Comparison of ENCODE assay signal across 1 cellular context in genomic region chr12:96365604-96366230, GRCh38.
TF ChIP-seq lines count a peak whose summit lies in the region.

No MANE protein-coding gene starts in this region.

TF ChIP-seq in HepG2, 621 proteins besides CTCF, POLR2A, EP300 and RAD21:
- TF ChIP-seq THRA (CRISPR knock-in tag; IDR thresholded peaks at IDR 0.05; ENCODE audit: borderline replicate concordance) (no peak), ZNF563 (CRISPR knock-in tag; IDR thresholded peaks at IDR 0.05) (no peak), ZNF333 (CRISPR knock-in tag; IDR thresholded peaks at IDR 0.05; ENCODE audit: borderline replicate concordance) (no peak), ZNF121 (CRISPR knock-in tag; IDR thresholded peaks at IDR 0.05) (peak; percentile 55; the same call in 1 of the 2 replicates), NR1H2 (CRISPR knock-in tag; IDR thresholded peaks at IDR 0.05; ENCODE audit: borderline replicate concordance, low read depth) (no peak), ZNF510 (CRISPR knock-in tag; IDR thresholded peaks at IDR 0.05; ENCODE audit: low read depth) (no peak), ZNF703 (CRISPR knock-in tag; IDR thresholded peaks at IDR 0.05; ENCODE audit: borderline replicate concordance) (no peak)
